22 cellular contexts compared by ENCODE assay signal in genomic region chr15:92936138-92936537, GRCh38. TPM values are rescaled to one million over a fixed set of nuclear protein-coding genes. Genes with fewer than 3 reads are reported as not detected.
DNase-seq lines count a peak whose midpoint lies in the region; ATAC-seq and TF ChIP-seq lines count a peak whose summit lies in the region.
"Had no signal": no experiment of that assay in that cellular context is flagged by ENCODE, and none has a peak within 500 bp of the region (broad histone marks: within the 10 kb centered on the region; RNA-seq: fewer than 3 reads in every experiment).

No MANE protein-coding gene starts in this region.

- H3K27ac ChIP-seq in 22Rv1: peak overlapping the region; percentile 25
- H3K27ac ChIP-seq in CD8-positive, alpha-beta memory T cell (ENCODE audit: low read depth, low read length): no peak overlapping the region
- H3K27ac ChIP-seq in psoas muscle: no peak overlapping the region
- H3K27ac ChIP-seq: KMS-11, left ventricle myocardium inferior, RWPE1, tibial artery had no signal

- no peak for DNase-seq in CD8-positive, alpha-beta memory T cell
- DNase-seq in activated CD8-positive, alpha-beta T cell treated with anti-CD3 and anti-CD28 coated beads, Interleukin-2, amount 10 ng/mL, durations not matched to agents 7 days and 5 days: no peak
- DNase-seq in immature natural killer cell (no peak), psoas muscle (no peak), middle frontal gyrus (ENCODE audit: extremely low spot score, low spot score) (no peak), activated gamma-delta T cell (lab: John Stamatoyannopoulos, UW) (no peak)
- DNase-seq: activated CD4-positive, alpha-beta T cell treated with anti-CD3 and anti-CD28 coated beads, Interleukin-2, amount 10 ng/mL, durations not matched to agents 7 days and 5 days; activated T-cell treated with anti-CD3 and anti-CD28 coated beads, Interleukin-2, amount 50 U/mL, for 48 hours; amygdala; Calu3; caudate nucleus; left ventricle myocardium inferior; NCI-H2081 treated with DMSO at 0.1 percent for 48 hours; NCI-H510A; tibial artery had no signal

- no peaks in the 10 kb centered on the region for H3K27me3 Mint-ChIP-seq in CD8-positive, alpha-beta memory T cell
- H3K27me3 Mint-ChIP-seq in activated CD8-positive, alpha-beta T cell treated with anti-CD3 and anti-CD28 coated beads, Interleukin-2, amount 10 ng/mL, durations not matched to agents 7 days and 5 days (ENCODE audit: low read depth): no peaks in the 10 kb centered on the region
- H3K27me3 Mint-ChIP-seq in immature natural killer cell (ENCODE audit: low read depth in 3 of 3): peaks cover 0 to 2% (median 0%) of the 10 kb centered on the region in 3 donors
- H3K27me3 Mint-ChIP-seq: activated CD4-positive, alpha-beta T cell treated with anti-CD3 and anti-CD28 coated beads, Interleukin-2, amount 10 ng/mL, durations not matched to agents 7 days and 5 days; stimulated activated memory B cell treated with anti-CD40 and anti-IgM and Interleukin-4, amounts not matched to agents 10 μg/mL and 1 μg/mL and 100 μg/mL, for 72 hours had no signal

- TF ChIP-seq CTCF in 22Rv1 (IDR thresholded peaks at IDR 0.05): no peak
- TF ChIP-seq CTCF in psoas muscle (IDR thresholded peaks at IDR 0.05): no peak

- H3K27me3 ChIP-seq in CD8-positive, alpha-beta memory T cell (ENCODE audit: insufficient read depth, low read length, poor library complexity, severe bottlenecking): no peaks in the 10 kb centered on the region
- H3K27me3 ChIP-seq in psoas muscle (ENCODE audit: insufficient read depth in 3 of 3, low read length in 2 of 3): no peaks in the 10 kb centered on the region
- H3K27me3 ChIP-seq: tibial artery had no signal

- peaks cover 4 to 93% (median 22%) of the 10 kb centered on the region in 3 donors for H3K36me3 Mint-ChIP-seq in CD8-positive, alpha-beta memory T cell
- H3K36me3 Mint-ChIP-seq in activated CD8-positive, alpha-beta T cell treated with anti-CD3 and anti-CD28 coated beads, Interleukin-2, amount 10 ng/mL, durations not matched to agents 7 days and 5 days (ENCODE audit: low read depth): peaks cover 78% of the 10 kb centered on the region
- peaks cover 25 to 53% (median 29%) of the 10 kb centered on the region in 3 donors for H3K36me3 Mint-ChIP-seq in immature natural killer cell

- 97 to 98% (median 97%) methylated on average over 2 of the region's 2 CpGs for WGBS in psoas muscle, 3 donors

- no peak for ATAC-seq in activated CD8-positive, alpha-beta T cell treated with anti-CD3 and anti-CD28 coated beads, Interleukin-2, amount 10 ng/mL, durations not matched to agents 7 days and 5 days
- ATAC-seq in HG03354 (IDR thresholded peaks at IDR 0.05; ENCODE audit: poor library complexity, severe bottlenecking, unreplicated experiment): no peak
- no peak for ATAC-seq in psoas muscle
- ATAC-seq: sciatic nerve; SK-N-SH treated with all-trans-retinoic acid at 6 μM for 48 hours; stimulated activated memory B cell treated with anti-CD40 and anti-IgM and Interleukin-4, amounts not matched to agents 10 μg/mL and 1 μg/mL and 100 μg/mL, for 72 hours had no signal

- H3K4me1 ChIP-seq in CD8-positive, alpha-beta memory T cell (ENCODE audit: insufficient read depth, low read length): peaks cover 25% of the 10 kb centered on the region
- H3K4me1 ChIP-seq in psoas muscle: peaks cover 23% of the 10 kb centered on the region

- H3K4me1 Mint-ChIP-seq in CD8-positive, alpha-beta memory T cell: peaks cover 39 to 54% (median 50%) of the 10 kb centered on the region in 3 donors
- peaks cover 35% of the 10 kb centered on the region for H3K4me1 Mint-ChIP-seq in activated CD8-positive, alpha-beta T cell treated with anti-CD3 and anti-CD28 coated beads, Interleukin-2, amount 10 ng/mL, durations not matched to agents 7 days and 5 days (ENCODE audit: low read depth)
- peaks cover 35 to 50% of the 10 kb centered on the region in 2 donors for H3K4me1 Mint-ChIP-seq in immature natural killer cell

- H3K9me3 Mint-ChIP-seq in CD8-positive, alpha-beta memory T cell: no peaks in the 10 kb centered on the region
- H3K9me3 Mint-ChIP-seq in activated CD8-positive, alpha-beta T cell treated with anti-CD3 and anti-CD28 coated beads, Interleukin-2, amount 10 ng/mL, durations not matched to agents 7 days and 5 days (ENCODE audit: insufficient read depth): no peaks in the 10 kb centered on the region
- no peaks in the 10 kb centered on the region for H3K9me3 Mint-ChIP-seq in immature natural killer cell
- H3K9me3 Mint-ChIP-seq: activated CD4-positive, alpha-beta T cell treated with anti-CD3 and anti-CD28 coated beads, Interleukin-2, amount 10 ng/mL, durations not matched to agents 7 days and 5 days; stimulated activated memory B cell treated with anti-CD40 and anti-IgM and Interleukin-4, amounts not matched to agents 10 μg/mL and 1 μg/mL and 100 μg/mL, for 72 hours had no signal

- CTCF ChIA-PET in CD8-positive, alpha-beta memory T cell (lab: Charles Lee): interaction anchor here (1.0 kb wide), 1 partner anchor 44 kb away, joined by 5 read pairs; no protein-coding TSS in a partner anchor
- CTCF ChIA-PET in activated CD8-positive, alpha-beta T cell treated with anti-CD3 and anti-CD28 coated beads, Interleukin-2, amount 10 ng/mL, durations not matched to agents 7 days and 5 days (lab: Charles Lee): interaction anchor here (1.3 to 5.3 kb wide), 7 partner anchors 9 to 139 kb away, joined by 3 to 22 read pairs (median 5); no protein-coding TSS in a partner anchor

- peak overlapping the region in 5 of 8 donors; percentile 6 to 85 (median 69) for H3K27ac Mint-ChIP-seq in CD8-positive, alpha-beta memory T cell
- peak overlapping the region; percentile 10 for H3K27ac Mint-ChIP-seq in activated CD8-positive, alpha-beta T cell treated with anti-CD3 and anti-CD28 coated beads, Interleukin-2, amount 10 ng/mL, durations not matched to agents 7 days and 5 days
- H3K27ac Mint-ChIP-seq in immature natural killer cell: peak overlapping the region; percentile 23 to 83 (median 74)
- H3K27ac Mint-ChIP-seq: stimulated activated memory B cell treated with anti-CD40 and anti-IgM and Interleukin-4, amounts not matched to agents 10 μg/mL and 1 μg/mL and 100 μg/mL, for 72 hours had no signal

- peak overlapping the region in 1 of 7 donors; percentile 29 for H3K4me3 Mint-ChIP-seq in CD8-positive, alpha-beta memory T cell
- no peak overlapping the region for H3K4me3 Mint-ChIP-seq in activated CD8-positive, alpha-beta T cell treated with anti-CD3 and anti-CD28 coated beads, Interleukin-2, amount 10 ng/mL, durations not matched to agents 7 days and 5 days
- H3K4me3 Mint-ChIP-seq in immature natural killer cell: peak overlapping the region in 2 of 5 donors; percentile 38 to 49
- H3K4me3 Mint-ChIP-seq: activated CD4-positive, alpha-beta T cell treated with anti-CD3 and anti-CD28 coated beads, Interleukin-2, amount 10 ng/mL, durations not matched to agents 7 days and 5 days; stimulated activated memory B cell treated with anti-CD40 and anti-IgM and Interleukin-4, amounts not matched to agents 10 μg/mL and 1 μg/mL and 100 μg/mL, for 72 hours had no signal

- peaks cover 76% of the 10 kb centered on the region for H3K36me3 ChIP-seq in CD8-positive, alpha-beta memory T cell (ENCODE audit: insufficient read depth, low read length)
- H3K36me3 ChIP-seq in psoas muscle (ENCODE audit: insufficient read depth in 1 of 2, low read depth in 1 of 2): peaks cover 13 to 96% of the 10 kb centered on the region in 2 donors

- H3K4me3 ChIP-seq in CD8-positive, alpha-beta memory T cell (ENCODE audit: low read length): no peak overlapping the region
- H3K4me3 ChIP-seq in psoas muscle: no peak overlapping the region
- H3K4me3 ChIP-seq: left ventricle myocardium inferior, tibial artery had no signal

- POLR2A ChIA-PET in CD8-positive, alpha-beta memory T cell (lab: Charles Lee): interaction anchor here (0.5 kb wide), 1 partner anchor 26 kb away, joined by 5 read pairs; no protein-coding TSS in a partner anchor
- POLR2A ChIA-PET in activated CD8-positive, alpha-beta T cell treated with anti-CD3 and anti-CD28 coated beads, Interleukin-2, amount 10 ng/mL, durations not matched to agents 7 days and 5 days (lab: Charles Lee): no interaction called here

- no peaks in the 10 kb centered on the region for H3K9me3 ChIP-seq in CD8-positive, alpha-beta memory T cell (ENCODE audit: low read length)
- no peaks in the 10 kb centered on the region for H3K9me3 ChIP-seq in psoas muscle
- H3K9me3 ChIP-seq: left ventricle myocardium inferior, tibial artery had no signal

- intact Hi-C loops in psoas muscle (cut with DNase I): loop anchor here in 1 of 2 donors (5.0 kb wide), 1 partner anchor 76 kb away; no protein-coding TSS in a partner anchor

RNA-seq across cellular contexts. Expression of gene CHD2, which starts 36.0 kb away (rescaled TPM):
- total RNA-seq in CD8-positive, alpha-beta memory T cell: 100 to 1,000 TPM in 1 of 2 experiments, 10 to 100 TPM in 1; 99.0 to 109 TPM
- 80.3 TPM for polyA plus RNA-seq in CD8-positive, alpha-beta memory T cell
- total RNA-seq in activated CD8-positive, alpha-beta T cell treated with anti-CD3 and anti-CD28 coated beads, Interleukin-2, amount 10 ng/mL, durations not matched to agents 7 days and 5 days: 100 to 1,000 TPM; 137 to 144 TPM
- polyA plus RNA-seq in immature natural killer cell: 10 to 100 TPM; 24.7 to 77.7 (median 36.9) TPM
- 10 to 100 TPM; 40.9 to 53.0 (median 49.4) TPM for total RNA-seq in psoas muscle
- polyA plus RNA-seq in psoas muscle: 10 to 100 TPM; 11.1 to 37.5 (median 12.9) TPM

Comparison
In these comparisons a context has a peak if more than half of its experiments do, and no peak if none do; other contexts are left out.
1. H3K27ac Mint-ChIP-seq: peak in every context shown above with its lines; median percentile 74 in immature natural killer cell; 69 in CD8-positive, alpha-beta memory T cell; 10 in activated CD8-positive, alpha-beta T cell treated with anti-CD3 and anti-CD28 coated beads, Interleukin-2, amount 10 ng/mL, durations not matched to agents 7 days and 5 days.